27 cellular contexts compared by ENCODE assay signal in the genomic region with DNA sequence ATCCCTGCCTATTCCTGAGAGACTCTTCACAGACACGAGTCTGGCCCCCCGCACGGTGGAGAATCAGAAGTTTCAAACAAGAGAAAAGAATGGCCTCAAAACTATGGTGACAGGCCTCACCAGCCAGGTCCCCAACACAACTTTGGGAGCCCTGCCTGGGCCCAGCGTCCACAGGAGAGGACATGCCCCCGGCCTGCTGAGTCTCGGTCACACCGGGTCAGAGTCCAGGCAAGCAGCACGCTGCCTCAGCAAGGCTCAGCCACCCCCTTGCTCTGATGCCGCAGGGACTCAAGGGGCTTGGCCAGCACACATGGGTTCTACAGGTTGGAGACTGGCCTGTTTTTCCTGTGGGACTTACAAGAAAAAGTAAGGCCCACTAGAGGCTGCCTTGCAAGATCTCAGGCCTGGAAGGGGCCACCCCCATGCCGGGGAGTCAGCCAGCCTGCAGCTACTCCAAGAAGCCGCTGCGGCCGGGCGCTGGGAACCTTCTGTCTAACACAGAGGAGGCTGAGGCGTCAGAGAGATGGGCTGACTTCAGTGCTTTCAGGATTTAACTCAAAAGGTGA.
DNase-seq lines count a peak whose midpoint lies in the region; ATAC-seq, FAIRE-seq and TF ChIP-seq lines count a peak whose summit lies in the region.
"Had no signal": no experiment of that assay in that cellular context is flagged by ENCODE, and none has a peak within 500 bp of the region (broad histone marks: within the 10 kb centered on the region; RNA-seq: fewer than 3 reads in every experiment).

No MANE protein-coding gene starts in this region.

- H3K4me1 Mint-ChIP-seq in WTC11 = no peaks in the 10 kb centered on the region
- no peaks in the 10 kb centered on the region for H3K4me1 Mint-ChIP-seq in nephron progenitor cell
- no peaks in the 10 kb centered on the region for H3K4me1 Mint-ChIP-seq in immature natural killer cell
- H3K4me1 Mint-ChIP-seq: CD14-positive monocyte; CD4-positive, alpha-beta memory T cell; CD4-positive, CD25-positive, alpha-beta regulatory T cell; CD8-positive, alpha-beta memory T cell had no signal

- H3K27me3 Mint-ChIP-seq in WTC11 (ENCODE audit: low read depth) = no peaks in the 10 kb centered on the region
- no peaks in the 10 kb centered on the region for H3K27me3 Mint-ChIP-seq in nephron progenitor cell (ENCODE audit: low read depth, poor library complexity)
- H3K27me3 Mint-ChIP-seq in immature natural killer cell (ENCODE audit: low read depth in 3 of 3) = peaks cover 0 to 6% (median 2%) of the 10 kb centered on the region in 3 donors
- H3K27me3 Mint-ChIP-seq: CD4-positive, alpha-beta memory T cell; CD4-positive, CD25-positive, alpha-beta regulatory T cell; CD8-positive, alpha-beta memory T cell had no signal

- ATAC-seq in WTC11 = no peak
- ATAC-seq: GM12878 had no signal

- no peak overlapping the region for H2AFZ ChIP-seq in osteoblast (ENCODE audit: low read length)

- H3K27ac ChIP-seq in osteoblast (ENCODE audit: low read depth, low read length) (no peak overlapping the region), small intestine (ENCODE audit: low read depth in 1 of 2, low read length in 1 of 2) (no peak overlapping the region)
- H3K27ac ChIP-seq: BLaER1 had no signal

- H3K27me3 ChIP-seq in osteoblast (ENCODE audit: insufficient read depth, low read length) (no peaks in the 10 kb centered on the region), small intestine (ENCODE audit: control insufficient read depth in 2 of 2, insufficient read depth in 2 of 2, low read length in 2 of 2) (no peaks in the 10 kb centered on the region)
- H3K27me3 ChIP-seq: BE2C, BLaER1 had no signal

- H3K9me3 Mint-ChIP-seq in WTC11 = peaks cover 12% of the 10 kb centered on the region
- H3K9me3 Mint-ChIP-seq in nephron progenitor cell = peaks cover 8% of the 10 kb centered on the region
- H3K9me3 Mint-ChIP-seq in immature natural killer cell = no peaks in the 10 kb centered on the region
- H3K9me3 Mint-ChIP-seq: CD4-positive, CD25-positive, alpha-beta regulatory T cell; CD8-positive, alpha-beta memory T cell had no signal

- no peak for TF ChIP-seq CTCF in WTC11 (IDR thresholded peaks at IDR 0.05)
- TF ChIP-seq CTCF in nephron progenitor cell (IDR thresholded peaks at IDR 0.05) = no peak
- no peak for TF ChIP-seq CTCF in osteoblast (IDR thresholded peaks at IDR 0.05; ENCODE audit: extremely low read depth, low read depth, low read length)

- H3K4me1 ChIP-seq in osteoblast (ENCODE audit: insufficient read depth, low read length) = no peaks in the 10 kb centered on the region
- H3K4me1 ChIP-seq in small intestine (ENCODE audit: control insufficient read depth in 2 of 2, insufficient read depth in 1 of 2, low read depth in 1 of 2, low read length in 1 of 2) = no peaks in the 10 kb centered on the region
- H3K4me1 ChIP-seq: BE2C had no signal

- H3K9me3 ChIP-seq in osteoblast (ENCODE audit: low read depth, low read length) (no peaks in the 10 kb centered on the region), small intestine (ENCODE audit: control insufficient read depth, low read depth) (no peaks in the 10 kb centered on the region)
- H3K9me3 ChIP-seq: BE2C had no signal

- H3K36me3 Mint-ChIP-seq in WTC11 = peaks cover 25% of the 10 kb centered on the region
- H3K36me3 Mint-ChIP-seq in nephron progenitor cell (ENCODE audit: low read depth) = peaks cover 34% of the 10 kb centered on the region
- peaks cover 6 to 17% (median 16%) of the 10 kb centered on the region in 3 donors for H3K36me3 Mint-ChIP-seq in immature natural killer cell

- no peak for FAIRE-seq in small intestine (lab: Jason Lieb, UNC)
- FAIRE-seq: A204.1, GM12878, GM12892, GM18507 had no signal

- no peaks in the 10 kb centered on the region for H4K20me1 ChIP-seq in osteoblast (ENCODE audit: insufficient read depth, low read length)
- H4K20me1 ChIP-seq: BLaER1 had no signal

- WGBS in small intestine, 3 donors = 95 to 97% (median 96%) methylated on average over 15 of the region's 15 CpGs

- 0 out of 2 replicates have a peak overlapping the region, but pooled peaks have one; percentile 74 for H3K27ac Mint-ChIP-seq in WTC11
- peak overlapping the region; percentile 45 for H3K27ac Mint-ChIP-seq in nephron progenitor cell
- no peak overlapping the region for H3K27ac Mint-ChIP-seq in immature natural killer cell
- H3K27ac Mint-ChIP-seq: CD4-positive, alpha-beta memory T cell had no signal

- CTCF ChIA-PET in WTC11 (lab: Charles Lee) = interaction anchor here (4.0 kb wide), 1 partner anchor 130 kb away, joined by 14 read pairs; no protein-coding TSS in a partner anchor

- no peak for DNase-seq in WTC11 (ENCODE audit: low spot score)
- DNase-seq in nephron progenitor cell = no peak
- peak; percentile 59 for DNase-seq in osteoblast (ENCODE audit: insufficient read length, low spot score, missing footprints)
- no peak for DNase-seq in immature natural killer cell
- DNase-seq in small intestine = no peak
- no peak for DNase-seq in UCSD-AML1 (lab: John Stamatoyannopoulos, UW; ENCODE audit: unreplicated experiment)
- DNase-seq: 8988T; ACHN; BE2C; C1 segment of cervical spinal cord; CD4-positive, alpha-beta memory T cell; CD4-positive, CD25-positive, alpha-beta regulatory T cell; COR-L47; DMS 273 treated with DMSO at 0.1 percent for 48 hours; DMS153; DMS53; DMS79; DND-41; EL; GDM1 had no signal

- H3K4me3 ChIP-seq in osteoblast (ENCODE audit: insufficient read depth, low read length) = no peak overlapping the region
- H3K4me3 ChIP-seq in small intestine (ENCODE audit: low read depth in 1 of 2, low read length in 2 of 2) = no peak overlapping the region
- H3K4me3 ChIP-seq: BLaER1, GM12878 had no signal

- H3K4me2 ChIP-seq in osteoblast (ENCODE audit: insufficient read depth, low read length) = no peak overlapping the region
- H3K4me2 ChIP-seq: BLaER1 had no signal

- H3K79me2 ChIP-seq in osteoblast (ENCODE audit: insufficient read depth, low read length) = no peaks in the 10 kb centered on the region

- no peak overlapping the region for H3K4me3 Mint-ChIP-seq in WTC11
- no peak overlapping the region for H3K4me3 Mint-ChIP-seq in nephron progenitor cell
- H3K4me3 Mint-ChIP-seq in immature natural killer cell = no peak overlapping the region
- H3K4me3 Mint-ChIP-seq: CD14-positive monocyte; CD4-positive, alpha-beta memory T cell; CD4-positive, CD25-positive, alpha-beta regulatory T cell; CD8-positive, alpha-beta memory T cell had no signal

- H3K36me3 ChIP-seq in osteoblast (ENCODE audit: insufficient read depth, low read length) (peaks cover 11% of the 10 kb centered on the region), small intestine (ENCODE audit: control insufficient read depth in 2 of 2, insufficient read depth in 2 of 2, low read length in 2 of 2) (peaks cover 0 to 8% of the 10 kb centered on the region in 2 donors)
- H3K36me3 ChIP-seq: BE2C had no signal

- POLR2A ChIA-PET in WTC11 (lab: Charles Lee) = no interaction called here

TF ChIP-seq in WTC11, 78 proteins besides CTCF, POLR2A, EP300 and RAD21:
- TF ChIP-seq, protein P1, sequence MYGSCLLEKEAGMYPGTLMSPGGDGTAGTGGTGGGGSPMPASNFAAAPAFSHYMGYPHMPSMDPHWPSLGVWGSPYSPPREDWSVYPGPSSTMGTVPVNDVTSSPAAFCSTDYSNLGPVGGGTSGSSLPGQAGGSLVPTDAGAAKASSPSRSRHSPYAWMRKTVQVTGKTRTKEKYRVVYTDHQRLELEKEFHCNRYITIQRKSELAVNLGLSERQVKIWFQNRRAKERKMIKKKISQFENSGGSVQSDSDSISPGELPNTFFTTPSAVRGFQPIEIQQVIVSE (CRISPR knock-in tag; IDR thresholded peaks at IDR 0.05; ENCODE audit: borderline replicate concordance) = no peak
- TF ChIP-seq SP1 (CRISPR knock-in tag; conservative IDR thresholded peaks at IDR 0.05) (no peak), NFYB (CRISPR knock-in tag; conservative IDR thresholded peaks at IDR 0.05; ENCODE audit: low read depth) (no peak)
- TF ChIP-seq, protein P2, sequence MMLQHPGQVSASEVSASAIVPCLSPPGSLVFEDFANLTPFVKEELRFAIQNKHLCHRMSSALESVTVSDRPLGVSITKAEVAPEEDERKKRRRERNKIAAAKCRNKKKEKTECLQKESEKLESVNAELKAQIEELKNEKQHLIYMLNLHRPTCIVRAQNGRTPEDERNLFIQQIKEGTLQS (CRISPR knock-in tag; conservative IDR thresholded peaks at IDR 0.05) = no peak
- TF ChIP-seq, protein P3, sequence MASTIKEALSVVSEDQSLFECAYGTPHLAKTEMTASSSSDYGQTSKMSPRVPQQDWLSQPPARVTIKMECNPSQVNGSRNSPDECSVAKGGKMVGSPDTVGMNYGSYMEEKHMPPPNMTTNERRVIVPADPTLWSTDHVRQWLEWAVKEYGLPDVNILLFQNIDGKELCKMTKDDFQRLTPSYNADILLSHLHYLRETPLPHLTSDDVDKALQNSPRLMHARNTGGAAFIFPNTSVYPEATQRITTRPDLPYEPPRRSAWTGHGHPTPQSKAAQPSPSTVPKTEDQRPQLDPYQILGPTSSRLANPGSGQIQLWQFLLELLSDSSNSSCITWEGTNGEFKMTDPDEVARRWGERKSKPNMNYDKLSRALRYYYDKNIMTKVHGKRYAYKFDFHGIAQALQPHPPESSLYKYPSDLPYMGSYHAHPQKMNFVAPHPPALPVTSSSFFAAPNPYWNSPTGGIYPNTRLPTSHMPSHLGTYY (CRISPR knock-in tag; IDR thresholded peaks at IDR 0.05) = no peak
TF ChIP-seq in WTC11: peak in this region for 0.

Comparison
In these comparisons a context has a peak if more than half of its experiments do, and no peak if none do; other contexts are left out.
1. H3K27ac Mint-ChIP-seq: peak in WTC11 (single experiment) and nephron progenitor cell (single experiment); none in immature natural killer cell (0 of 6).